In the genomic region with DNA sequence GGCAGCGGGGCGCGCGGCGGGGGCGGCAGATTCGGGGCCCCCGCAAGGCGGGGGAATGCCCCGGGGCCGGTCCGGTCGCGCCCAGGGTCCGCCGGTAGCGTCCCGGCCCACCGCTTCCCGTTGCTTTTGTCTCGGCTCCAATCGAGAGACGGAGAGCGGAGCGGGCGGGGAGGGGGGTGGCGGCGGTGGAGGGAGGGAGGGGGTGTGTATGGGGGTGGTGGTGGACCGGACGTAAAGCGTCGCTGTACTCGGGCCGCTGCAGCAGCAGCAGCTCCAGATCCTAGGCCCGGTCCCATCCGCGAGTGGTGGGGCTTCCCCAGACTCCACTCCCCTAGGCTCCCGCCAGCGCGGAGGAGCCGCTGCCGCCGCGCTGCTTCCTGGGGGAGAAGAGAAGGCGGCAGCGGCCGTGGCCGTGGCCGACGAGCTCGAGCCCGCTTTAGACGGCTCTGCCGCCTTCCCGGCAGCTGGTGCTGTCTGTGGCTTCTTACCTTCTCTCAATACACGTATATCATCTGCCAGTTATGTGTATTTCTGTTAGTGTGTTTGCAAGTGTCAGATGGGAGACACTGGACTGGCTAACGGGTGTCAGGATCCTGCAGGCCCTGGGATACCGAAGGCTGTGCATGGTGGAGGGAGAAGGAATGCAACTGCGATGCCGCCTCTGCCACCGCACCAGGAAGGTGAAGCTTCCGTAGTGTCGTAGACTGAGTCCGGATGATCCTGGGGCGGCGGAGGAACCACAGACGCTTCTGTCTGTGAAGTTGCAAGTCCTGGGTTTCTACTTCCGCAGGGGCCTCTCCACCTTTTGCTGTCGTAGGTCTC, we compare ENCODE assay signal across 8 cellular contexts.
DNase-seq lines count a peak whose midpoint lies in the region; ATAC-seq and TF ChIP-seq lines count a peak whose summit lies in the region.

No MANE protein-coding gene starts in this region.

- H3K9me3 ChIP-seq in HUES48 (ENCODE audit: control insufficient read depth, insufficient read depth, low read length) (no peaks in the 10 kb centered on the region), neuron (ENCODE audit: low read length) (no peaks in the 10 kb centered on the region), subcutaneous abdominal adipose tissue (ENCODE audit: control insufficient read depth in 5 of 5, low read length in 5 of 5) (no peaks in the 10 kb centered on the region)

- H3K4me3 ChIP-seq in HUES48 (ENCODE audit: low read depth, low read length) (peak overlapping the region; percentile 99), foreskin fibroblast (ENCODE audit: low read depth in 1 of 2, low read length in 2 of 2) (peak overlapping the region; percentile 76 to 84), neuron (ENCODE audit: low read length) (peak overlapping the region; percentile 99), subcutaneous abdominal adipose tissue (ENCODE audit: low read depth in 1 of 5, low read length in 5 of 5) (peak overlapping the region; percentile 88 to 100 (median 96))

- H2AFZ ChIP-seq in neuron (ENCODE audit: low read depth, low read length) = peak overlapping the region; percentile 66

- no peaks in the 10 kb centered on the region for H3K27me3 ChIP-seq in HUES48 (ENCODE audit: control insufficient read depth, insufficient read depth, low read length)
- H3K27me3 ChIP-seq in neuron (ENCODE audit: insufficient read depth, low read length) = no peaks in the 10 kb centered on the region
- no peaks in the 10 kb centered on the region for H3K27me3 ChIP-seq in subcutaneous abdominal adipose tissue (ENCODE audit: control insufficient read depth in 5 of 5, insufficient read depth in 4 of 5, low read length in 5 of 5)

- no peak for TF ChIP-seq CTCF in foreskin fibroblast (IDR thresholded peaks at IDR 0.05; ENCODE audit: low read depth, low read length)

- DNase-seq in DMS53 treated with DMSO at 0.1 percent for 48 hours (lab: John Stamatoyannopoulos, UW; ENCODE audit: unreplicated experiment) = peak; percentile 44
- peak; percentile 86 for DNase-seq in RKO (ENCODE audit: low spot score)
- peak; percentile 89 for DNase-seq in activated effector memory CD4-positive, alpha-beta T cell treated with anti-CD3 and anti-CD28 coated beads, Interleukin-2, amount 50 U/mL, for 16 hours
- DNase-seq in foreskin fibroblast = peak; percentile 57 to 84

- peaks cover 34% of the 10 kb centered on the region for H3K4me1 ChIP-seq in HUES48 (ENCODE audit: control insufficient read depth, insufficient read depth, low read length)
- peaks cover 25% of the 10 kb centered on the region for H3K4me1 ChIP-seq in neuron (ENCODE audit: insufficient read depth, low read length)
- H3K4me1 ChIP-seq in subcutaneous abdominal adipose tissue (ENCODE audit: control insufficient read depth in 5 of 5, insufficient read depth in 5 of 5, low read length in 5 of 5) = peaks cover 0 to 42% (median 26%) of the 10 kb centered on the region in 5 donors

- H3K27ac ChIP-seq in HUES48 (ENCODE audit: low read depth, low read length) = peak overlapping the region; percentile 100
- H3K27ac ChIP-seq in subcutaneous abdominal adipose tissue (ENCODE audit: low read depth, low read length) = peak overlapping the region; percentile 98

- peak; percentile 45 for ATAC-seq in GM21447 (IDR thresholded peaks at IDR 0.05; ENCODE audit: unreplicated experiment)

- H3K9ac ChIP-seq in HUES48 (ENCODE audit: low read depth, low read length) = peak overlapping the region; percentile 95
- peak overlapping the region; percentile 91 to 98 (median 97) for H3K9ac ChIP-seq in subcutaneous abdominal adipose tissue (ENCODE audit: low read length in 5 of 5)

- H3K36me3 ChIP-seq in HUES48 (ENCODE audit: control insufficient read depth, insufficient read depth, low read length) (peaks cover 28% of the 10 kb centered on the region), neuron (ENCODE audit: insufficient read depth, low read length) (peaks cover 18% of the 10 kb centered on the region), subcutaneous abdominal adipose tissue (ENCODE audit: control insufficient read depth in 5 of 5, insufficient read depth in 5 of 5, low read length in 5 of 5) (peaks cover 10 to 17% (median 14%) of the 10 kb centered on the region in 5 donors)

Comparison
In these comparisons a context has a peak if more than half of its experiments do, and no peak if none do; other contexts are left out.
1. Peak in every context shown above with its lines: DNase-seq, ATAC-seq, H3K4me3 ChIP-seq and H3K27ac ChIP-seq.